In genomic region chr2:76197428-76197827, GRCh38 we compare ENCODE assay signal across 11 cellular contexts.
"Had no signal": no experiment of that assay in that cellular context is flagged by ENCODE, and none has a peak within 500 bp of the region (broad histone marks: within the 10 kb centered on the region; RNA-seq: fewer than 3 reads in every experiment).

No MANE protein-coding gene starts in this region.

- H3K27ac ChIP-seq: brain microvascular endothelial cell, coronary artery, esophagus muscularis mucosa, right atrium auricular region, upper lobe of right lung had no signal

- FAIRE-seq: small intestine had no signal

- H3K27me3 ChIP-seq: brain microvascular endothelial cell, esophagus muscularis mucosa, right atrium auricular region, upper lobe of right lung had no signal

- H3K4me3 ChIP-seq: coronary artery, esophagus muscularis mucosa, right atrium auricular region, upper lobe of right lung had no signal

- H3K9me3 ChIP-seq: esophagus muscularis mucosa, right atrium auricular region, upper lobe of right lung had no signal

- H3K4me1 ChIP-seq: esophagus muscularis mucosa, right atrium auricular region, upper lobe of right lung had no signal

- H3K36me3 ChIP-seq: brain microvascular endothelial cell, esophagus muscularis mucosa, right atrium auricular region, upper lobe of right lung had no signal

- DNase-seq: natural killer cell, occipital lobe, T-helper 9 cell, upper lobe of right lung had no signal

- ATAC-seq: activated CD4-positive, CD25-positive, alpha-beta regulatory T cell treated with anti-CD3 and anti-CD28 coated beads, Interleukin-2, amount 50 U/mL, for 24 hours; natural killer cell; stimulated activated naive CD8-positive, alpha-beta T cell treated with anti-CD3 and anti-CD28 coated beads, Interleukin-15, amount 100 ng/mL, for 72 hours had no signal
